In genomic region chr12:70643927-70644326, GRCh38 we compare ENCODE assay signal across 20 cellular contexts. TPM values are rescaled to one million over a fixed set of nuclear protein-coding genes. Genes with fewer than 3 reads are reported as not detected.
DNase-seq lines count a peak whose midpoint lies in the region; ATAC-seq and TF ChIP-seq lines count a peak whose summit lies in the region.
"Had no signal": no experiment of that assay in that cellular context is flagged by ENCODE, and none has a peak within 500 bp of the region (broad histone marks: within the 10 kb centered on the region; RNA-seq: fewer than 3 reads in every experiment).

No MANE protein-coding gene starts in this region.

- no peaks in the 10 kb centered on the region for H3K36me3 ChIP-seq in PC-9 (ENCODE audit: low read depth)
- no peaks in the 10 kb centered on the region for H3K36me3 ChIP-seq in mammary epithelial cell (ENCODE audit: insufficient read depth, low read length)
- no peaks in the 10 kb centered on the region for H3K36me3 ChIP-seq in esophagus squamous epithelium
- no peaks in the 10 kb centered on the region for H3K36me3 ChIP-seq in naive thymus-derived CD4-positive, alpha-beta T cell (ENCODE audit: control insufficient read depth in 2 of 3, insufficient read depth in 3 of 3, low read length in 3 of 3)

- 80% methylated on average over 3 of the region's 3 CpGs for WGBS in mammary epithelial cell (ENCODE audit: low coverage, missing lambda C conversion rate)
- WGBS in esophagus squamous epithelium, 2 donors: 74 to 75% methylated on average over 3 of the region's 3 CpGs

- H4K20me1 ChIP-seq in PC-9 (ENCODE audit: insufficient read depth): no peaks in the 10 kb centered on the region
- no peaks in the 10 kb centered on the region for H4K20me1 ChIP-seq in mammary epithelial cell (ENCODE audit: insufficient read depth, low read length)

- DNase-seq in natural killer cell (no peak), PC-9 (peak in 1 of 2 experiments; percentile 57), mammary epithelial cell (peak; percentile 57), esophagus squamous epithelium (lab: John Stamatoyannopoulos, UW) (no peak), NCI-H1417 (lab: John Stamatoyannopoulos, UW) (no peak), NCI-H1694 (lab: John Stamatoyannopoulos, UW) (no peak)
- no peak for DNase-seq in natural killer cell treated with Interleukin-12 subunit alpha and Interleukin-12 subunit beta and Interleukin-15 and Interleukin-18, amount 100 ng/mL, for 72 hours (ENCODE audit: low spot score)
- DNase-seq in naive thymus-derived CD4-positive, alpha-beta T cell: no peak
- DNase-seq: EL, GF-D8, Kasumi-1, NCI-H1105, NCI-H187, NCI-H446, NCI-H526 treated with DMSO at 0.1 percent for 48 hours, SIG-M5, T-cell had no signal

- no peak overlapping the region for H3K9ac ChIP-seq in mammary epithelial cell (ENCODE audit: insufficient read depth, low read length)

- no peaks in the 10 kb centered on the region for H3K9me3 Mint-ChIP-seq in natural killer cell
- no peaks in the 10 kb centered on the region for H3K9me3 Mint-ChIP-seq in natural killer cell treated with Interleukin-12 subunit alpha and Interleukin-12 subunit beta and Interleukin-15 and Interleukin-18, amount 100 ng/mL, for 72 hours
- H3K9me3 Mint-ChIP-seq in naive thymus-derived CD4-positive, alpha-beta T cell: no peaks in the 10 kb centered on the region
- H3K9me3 Mint-ChIP-seq: T-cell had no signal

- H3K79me2 ChIP-seq in PC-9 (ENCODE audit: low read depth) (no peaks in the 10 kb centered on the region), mammary epithelial cell (ENCODE audit: insufficient read depth, low read length) (no peaks in the 10 kb centered on the region)

- H3K4me1 Mint-ChIP-seq in natural killer cell: peaks cover 44 to 55% of the 10 kb centered on the region in 2 donors
- H3K4me1 Mint-ChIP-seq in natural killer cell treated with Interleukin-12 subunit alpha and Interleukin-12 subunit beta and Interleukin-15 and Interleukin-18, amount 100 ng/mL, for 72 hours (ENCODE audit: low read depth in 2 of 2): peaks cover 4 to 13% of the 10 kb centered on the region in 2 donors
- H3K4me1 Mint-ChIP-seq in naive thymus-derived CD4-positive, alpha-beta T cell: peaks cover 0 to 10% (median 0%) of the 10 kb centered on the region in 7 donors
- H3K4me1 Mint-ChIP-seq: B cell had no signal

- H3K9me3 ChIP-seq in PC-9 (ENCODE audit: insufficient read depth, low read depth) (peaks cover 7% of the 10 kb centered on the region), mammary epithelial cell (replicated peaks; ENCODE audit: insufficient read depth, low read length) (no peaks in the 10 kb centered on the region), esophagus squamous epithelium (no peaks in the 10 kb centered on the region)
- no peaks in the 10 kb centered on the region for H3K9me3 ChIP-seq in naive thymus-derived CD4-positive, alpha-beta T cell (ENCODE audit: control insufficient read depth in 2 of 3, low read length in 3 of 3)

- H3K4me2 ChIP-seq in PC-9: no peak overlapping the region
- no peak overlapping the region for H3K4me2 ChIP-seq in mammary epithelial cell (ENCODE audit: insufficient read depth, low read depth, low read length)

- dilution Hi-C loops in mammary epithelial cell (cut with HindIII; ENCODE audit: low sequenced_read_pairs): no loop called here

- peaks cover 47% of the 10 kb centered on the region for H3K4me1 ChIP-seq in PC-9 (replicated peaks; ENCODE audit: insufficient read depth)
- H3K4me1 ChIP-seq in mammary epithelial cell (ENCODE audit: insufficient read depth, low read length): peaks cover 47% of the 10 kb centered on the region
- H3K4me1 ChIP-seq in esophagus squamous epithelium: peaks cover 0 to 25% (median 0%) of the 10 kb centered on the region in 3 donors
- no peaks in the 10 kb centered on the region for H3K4me1 ChIP-seq in naive thymus-derived CD4-positive, alpha-beta T cell (ENCODE audit: control insufficient read depth in 2 of 2, insufficient read depth in 2 of 2, low read length in 2 of 2)

- no peak overlapping the region for H3K4me3 Mint-ChIP-seq in natural killer cell
- no peak overlapping the region for H3K4me3 Mint-ChIP-seq in natural killer cell treated with Interleukin-12 subunit alpha and Interleukin-12 subunit beta and Interleukin-15 and Interleukin-18, amount 100 ng/mL, for 72 hours
- no peak overlapping the region for H3K4me3 Mint-ChIP-seq in naive thymus-derived CD4-positive, alpha-beta T cell
- H3K4me3 Mint-ChIP-seq: B cell, T-cell had no signal

- ATAC-seq in natural killer cell: no peak
- ATAC-seq in natural killer cell treated with Interleukin-12 subunit alpha and Interleukin-12 subunit beta and Interleukin-15 and Interleukin-18, amount 100 ng/mL, for 72 hours: no peak
- no peak for ATAC-seq in naive thymus-derived CD4-positive, alpha-beta T cell
- ATAC-seq: SK-N-SH treated with all-trans-retinoic acid at 6 μM for 48 hours, T-cell had no signal

- POLR2A ChIA-PET in PC-9 (lab: Charles Lee; ENCODE audit: unreplicated experiment): no interaction called here
- POLR2A ChIA-PET in naive thymus-derived CD4-positive, alpha-beta T cell (lab: Charles Lee): no interaction called here

- no peak for TF ChIP-seq POLR2A in esophagus squamous epithelium (IDR thresholded peaks at IDR 0.05)

- H3K27me3 ChIP-seq in PC-9 (ENCODE audit: insufficient read depth, low read depth): no peaks in the 10 kb centered on the region
- no peaks in the 10 kb centered on the region for H3K27me3 ChIP-seq in mammary epithelial cell (ENCODE audit: insufficient read depth, low read length)
- H3K27me3 ChIP-seq in esophagus squamous epithelium: no peaks in the 10 kb centered on the region
- H3K27me3 ChIP-seq in naive thymus-derived CD4-positive, alpha-beta T cell (ENCODE audit: control insufficient read depth in 2 of 2, insufficient read depth in 2 of 2, low read length in 2 of 2): no peaks in the 10 kb centered on the region

- CTCF ChIA-PET in PC-9 (lab: Charles Lee): interaction anchor here (0.6 kb wide), 1 partner anchor 277 kb away, joined by 3 read pairs; no protein-coding TSS in a partner anchor
- CTCF ChIA-PET in mammary epithelial cell (lab: Charles Lee; ENCODE audit: low non-redundant PET): no interaction called here
- CTCF ChIA-PET in naive thymus-derived CD4-positive, alpha-beta T cell (lab: Charles Lee): no interaction called here

- in situ Hi-C loops in mammary epithelial cell (cut with MboI; ENCODE audit: low sequenced_read_pairs in 2 of 2): no loop called here

- H3K4me3 ChIP-seq in PC-9: no peak overlapping the region
- no peak overlapping the region for H3K4me3 ChIP-seq in mammary epithelial cell (replicated peaks in 1 of 3; ENCODE audit: insufficient read depth in 1 of 3, low read depth in 2 of 3, low read length in 3 of 3)
- H3K4me3 ChIP-seq in esophagus squamous epithelium: no peak overlapping the region
- no peak overlapping the region for H3K4me3 ChIP-seq in naive thymus-derived CD4-positive, alpha-beta T cell (ENCODE audit: low read length)

- TF ChIP-seq CTCF in natural killer cell (IDR thresholded peaks at IDR 0.05): no peak
- TF ChIP-seq CTCF in PC-9 (conservative IDR thresholded peaks at IDR 0.05): no peak
- no peak for TF ChIP-seq CTCF in mammary epithelial cell (conservative IDR thresholded peaks at IDR 0.05 in 1 of 2, IDR thresholded peaks at IDR 0.05 in 1 of 2; ENCODE audit: extremely low read depth in 1 of 2, insufficient read depth in 1 of 2, low read depth in 1 of 2, low read length in 2 of 2)
- TF ChIP-seq CTCF in esophagus squamous epithelium (IDR thresholded peaks at IDR 0.05): no peak

- H3K27ac ChIP-seq in PC-9 (peak overlapping the region; percentile 20; the same call in 1 of the 2 replicates), mammary epithelial cell (ENCODE audit: insufficient read depth, low read depth, low read length) (no peak overlapping the region), esophagus squamous epithelium (no peak overlapping the region)
- no peak overlapping the region for H3K27ac ChIP-seq in naive thymus-derived CD4-positive, alpha-beta T cell (ENCODE audit: low read depth, low read length)
- H3K27ac ChIP-seq: RWPE1 had no signal

- intact Hi-C loops in natural killer cell (cut with micrococcal nuclease): loop anchor here (10.0 kb wide), 1 partner anchor 49 kb away; no protein-coding TSS in a partner anchor
- intact Hi-C loops in PC-9 (cut with micrococcal nuclease; ENCODE audit: unreplicated experiment): no loop called here
- intact Hi-C loops in mammary epithelial cell (cut with micrococcal nuclease): no loop called here
- intact Hi-C loops in esophagus squamous epithelium (cut with DNase I): no loop called here
- intact Hi-C loops in naive thymus-derived CD4-positive, alpha-beta T cell (cut with micrococcal nuclease): no loop called here

- H3K36me3 Mint-ChIP-seq in natural killer cell: no peaks in the 10 kb centered on the region
- no peaks in the 10 kb centered on the region for H3K36me3 Mint-ChIP-seq in natural killer cell treated with Interleukin-12 subunit alpha and Interleukin-12 subunit beta and Interleukin-15 and Interleukin-18, amount 100 ng/mL, for 72 hours
- H3K36me3 Mint-ChIP-seq in naive thymus-derived CD4-positive, alpha-beta T cell: no peaks in the 10 kb centered on the region
- H3K36me3 Mint-ChIP-seq: T-cell had no signal

- H3K27ac Mint-ChIP-seq in natural killer cell: peak overlapping the region; percentile 92 to 96
- peak overlapping the region in 1 of 2 donors; percentile 97 for H3K27ac Mint-ChIP-seq in natural killer cell treated with Interleukin-12 subunit alpha and Interleukin-12 subunit beta and Interleukin-15 and Interleukin-18, amount 100 ng/mL, for 72 hours
- no peak overlapping the region for H3K27ac Mint-ChIP-seq in naive thymus-derived CD4-positive, alpha-beta T cell
- H3K27ac Mint-ChIP-seq: B cell, T-cell had no signal

- no peaks in the 10 kb centered on the region for H3K27me3 Mint-ChIP-seq in natural killer cell (ENCODE audit: low read depth in 2 of 2)
- H3K27me3 Mint-ChIP-seq in natural killer cell treated with Interleukin-12 subunit alpha and Interleukin-12 subunit beta and Interleukin-15 and Interleukin-18, amount 100 ng/mL, for 72 hours: no peaks in the 10 kb centered on the region
- H3K27me3 Mint-ChIP-seq in naive thymus-derived CD4-positive, alpha-beta T cell: peaks cover 10 to 32% (median 15%) of the 10 kb centered on the region in 5 donors

- peaks cover 21% of the 10 kb centered on the region; the same call in 1 of the 2 replicates for H3F3A ChIP-seq in PC-9 (ENCODE audit: insufficient read depth, low read depth)

- no peaks in the 10 kb centered on the region for H3K9me2 ChIP-seq in PC-9 (ENCODE audit: insufficient read depth)

- BruUV-seq in PC-9 (replicated peaks; lab: Mats Ljungman, UMichigan) (no TSS peak), mammary epithelial cell (replicated peaks; lab: Mats Ljungman, UMichigan) (no TSS peak)

- H2AFZ ChIP-seq in PC-9 (no peak overlapping the region), mammary epithelial cell (ENCODE audit: low read depth, low read length) (no peak overlapping the region)

RNA-seq across cellular contexts. Expression of gene PTPRB, which starts 6.7 kb away (rescaled TPM):
- 1 to 10 TPM; 2.3 to 7.8 (median 5.5) TPM for total RNA-seq in natural killer cell
- total RNA-seq in natural killer cell treated with Interleukin-12 subunit alpha and Interleukin-12 subunit beta and Interleukin-15 and Interleukin-18, amount 100 ng/mL, for 72 hours: under 1 TPM; 0.31 to 0.52 TPM
- 1.3 and 1.9 TPM in 2 replicates for total RNA-seq in PC-9 (2021)
- total RNA-seq in mammary epithelial cell: under 1 TPM; 0.05 to 0.17 TPM
- polyA plus RNA-seq in mammary epithelial cell: 0.22 TPM
- 0.98 TPM for polyA minus RNA-seq in mammary epithelial cell
- 10 to 100 TPM in 2 of 4 donors, 1 to 10 TPM in 2; 4.0 to 22.9 (median 7.4) TPM for total RNA-seq in esophagus squamous epithelium
- under 1 TPM in 2 of 5 experiments, not detected in 3; 0.16 to 0.24 TPM for total RNA-seq in naive thymus-derived CD4-positive, alpha-beta T cell
- not detected for polyA plus RNA-seq in naive thymus-derived CD4-positive, alpha-beta T cell
- total RNA-seq: B cell had no signal

Comparison
In these comparisons a context has a peak if more than half of its experiments do, and no peak if none do; other contexts are left out.
1. H3K27ac Mint-ChIP-seq: peak in natural killer cell (2 of 2); none in naive thymus-derived CD4-positive, alpha-beta T cell (0 of 9).